In the genomic region with DNA sequence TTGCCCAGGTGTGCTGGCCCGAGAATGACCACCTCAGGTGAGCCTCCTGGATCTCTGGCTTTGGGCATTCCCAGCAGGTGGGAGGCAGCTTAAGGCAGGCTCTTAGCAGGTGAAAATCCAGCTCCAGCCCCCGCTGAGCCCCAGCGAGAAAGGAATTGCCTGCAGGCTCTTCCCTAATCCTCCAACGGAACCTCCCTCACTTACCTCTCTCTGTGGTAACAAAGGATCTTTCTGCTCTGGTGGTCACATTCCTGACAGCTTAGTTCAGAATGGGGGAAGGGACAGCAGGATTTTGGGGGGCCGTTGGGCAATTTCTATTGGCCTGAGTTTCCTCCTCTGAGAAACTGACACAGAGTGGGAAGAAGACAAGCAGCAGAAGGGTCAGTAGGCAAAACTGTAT, we compare ENCODE assay signal across 20 cellular contexts.
"Had no signal": no experiment of that assay in that cellular context is flagged by ENCODE, and none has a peak within 500 bp of the region (broad histone marks: within the 10 kb centered on the region; RNA-seq: fewer than 3 reads in every experiment).

No MANE protein-coding gene starts in this region.

- H3K9me3 ChIP-seq: ovary, testis had no signal

- H3K27ac Mint-ChIP-seq: activated CD8-positive, alpha-beta memory T cell treated with anti-CD3 and anti-CD28 coated beads, Interleukin-2, amount 10 ng/mL, durations not matched to agents 7 days and 5 days; activated naive CD4-positive, alpha-beta T cell treated with anti-CD3 and anti-CD28 coated beads, Interleukin-2, amount 50 U/mL, for 72 hours; activated T-cell treated with anti-CD3 and anti-CD28 coated beads, Interleukin-2, amount 50 U/mL, for 24 hours; brain; effector memory CD8-positive, alpha-beta T cell; nephron progenitor cell; stimulated activated naive CD8-positive, alpha-beta T cell treated with anti-CD3 and anti-CD28 coated beads, Interleukin-15, Interleukin-2, amounts not matched to agents 100 ng/mL and 50 ng/mL, for 24 hours had no signal

- H3K36me3 Mint-ChIP-seq: activated CD8-positive, alpha-beta memory T cell treated with anti-CD3 and anti-CD28 coated beads, Interleukin-2, amount 10 ng/mL, durations not matched to agents 7 days and 5 days; activated naive CD4-positive, alpha-beta T cell treated with anti-CD3 and anti-CD28 coated beads, Interleukin-2, amount 50 U/mL, for 72 hours; brain had no signal

- DNase-seq: activated CD4-positive, alpha-beta T cell treated with anti-CD3 and anti-CD28 coated beads for 1 hour; activated CD4-positive, alpha-beta T cell treated with anti-CD3 and anti-CD28 coated beads, Interleukin-2, amount 50 U/mL, for 48 hours; activated CD8-positive, alpha-beta memory T cell treated with anti-CD3 and anti-CD28 coated beads, Interleukin-2, amount 10 ng/mL, durations not matched to agents 7 days and 5 days; activated effector memory CD4-positive, alpha-beta T cell treated with Interleukin-2 at 50 U/mL for 16 hours; activated T-cell treated with anti-CD3 and anti-CD28 coated beads, Interleukin-2, amount 50 U/mL, for 24 hours; amniotic stem cell; cortex of kidney; effector memory CD8-positive, alpha-beta T cell; left ventricle myocardium superior; mesenchymal stem cell; nephron progenitor cell; ovary; stimulated activated CD4-positive, alpha-beta T cell treated with anti-CD3 and anti-CD28 coated beads, Interleukin-4, amount 100 ng/mL, for 1 hour; T-helper 2 cell; testis had no signal

- ATAC-seq: activated CD8-positive, alpha-beta memory T cell treated with anti-CD3 and anti-CD28 coated beads, Interleukin-2, amount 10 ng/mL, durations not matched to agents 7 days and 5 days; activated naive CD4-positive, alpha-beta T cell treated with anti-CD3 and anti-CD28 coated beads, Interleukin-2, amount 50 U/mL, for 72 hours; effector memory CD8-positive, alpha-beta T cell; gastroesophageal sphincter; left ventricle myocardium superior had no signal

- H3K36me3 ChIP-seq: gastroesophageal sphincter, ovary had no signal

- H3K9me3 Mint-ChIP-seq: activated T-cell treated with anti-CD3 and anti-CD28 coated beads, Interleukin-2, amount 50 U/mL, for 24 hours; central memory CD8-positive, alpha-beta T cell; nephron progenitor cell had no signal

- H3K4me3 Mint-ChIP-seq: activated CD8-positive, alpha-beta memory T cell treated with anti-CD3 and anti-CD28 coated beads, Interleukin-2, amount 10 ng/mL, durations not matched to agents 7 days and 5 days; activated T-cell treated with anti-CD3 and anti-CD28 coated beads, Interleukin-2, amount 50 U/mL, for 24 hours; brain; central memory CD8-positive, alpha-beta T cell; effector memory CD8-positive, alpha-beta T cell; nephron progenitor cell; stimulated activated naive CD8-positive, alpha-beta T cell treated with anti-CD3 and anti-CD28 coated beads, Interleukin-15, Interleukin-2, amounts not matched to agents 100 ng/mL and 50 ng/mL, for 24 hours had no signal

- H3K27ac ChIP-seq: gastroesophageal sphincter, ovary, testis had no signal

- H3K27me3 ChIP-seq: ovary, testis had no signal

- H3K4me3 ChIP-seq: gastroesophageal sphincter, ovary, testis had no signal

- H3K4me1 ChIP-seq: gastroesophageal sphincter, testis had no signal
